Comparison of ENCODE assay signal across 12 cellular contexts in genomic region chr20:10982692-10983091, GRCh38.
DNase-seq lines count a peak whose midpoint lies in the region; ATAC-seq, FAIRE-seq and TF ChIP-seq lines count a peak whose summit lies in the region.
"Had no signal": no experiment of that assay in that cellular context is flagged by ENCODE, and none has a peak within 500 bp of the region (broad histone marks: within the 10 kb centered on the region; RNA-seq: fewer than 3 reads in every experiment).

No MANE protein-coding gene starts in this region.

- 41% methylated on average over 6 of the region's 6 CpGs for WGBS in right cardiac atrium
- 75 to 89% methylated on average over 6 of the region's 6 CpGs for WGBS in sigmoid colon, 2 donors

- H3K36me3 Mint-ChIP-seq in CD14-positive monocyte, result no peaks in the 10 kb centered on the region
- H3K36me3 Mint-ChIP-seq in CD4-positive, alpha-beta memory T cell, result no peaks in the 10 kb centered on the region
- H3K36me3 Mint-ChIP-seq: natural killer cell treated with Interleukin-12 subunit alpha and Interleukin-12 subunit beta and Interleukin-15 and Interleukin-18, amount 100 ng/mL, for 72 hours had no signal

- peaks cover 0 to 9% (median 4%) of the 10 kb centered on the region in 7 donors for H3K9me3 Mint-ChIP-seq in CD14-positive monocyte
- H3K9me3 Mint-ChIP-seq in CD4-positive, alpha-beta memory T cell, result peaks cover 0 to 4% (median 0%) of the 10 kb centered on the region in 8 donors

- POLR2A ChIA-PET in CD4-positive, alpha-beta memory T cell (lab: Charles Lee; ENCODE audit: partially characterized antibody), result no interaction called here

- DNase-seq in H54 (ENCODE audit: insufficient read length, low spot score) (peak; percentile 49), ascending aorta (ENCODE audit: low spot score in 2 of 2) (peak; percentile 11 to 83), right cardiac atrium (peak; percentile 67 to 82 (median 79)), sigmoid colon (peak; percentile 65), CD14-positive monocyte (ENCODE audit: low spot score) (no peak)
- no peak for DNase-seq in activated CD4-positive, alpha-beta T cell treated with anti-CD3 and anti-CD28 coated beads for 48 hours
- DNase-seq in CD4-positive, alpha-beta memory T cell, result no peak
- DNase-seq: activated CD4-positive, alpha-beta T cell treated with anti-CD3 and anti-CD28 coated beads for 4 hours; dorsolateral prefrontal cortex; NCI-H524 treated with DMSO at 0.1 percent for 48 hours had no signal

- H3K4me3 ChIP-seq in ascending aorta (peak overlapping the region in 1 of 2 donors; percentile 17), right cardiac atrium (ENCODE audit: low read length) (no peak overlapping the region), sigmoid colon (no peak overlapping the region)
- H3K4me3 ChIP-seq in CD4-positive, alpha-beta memory T cell (ENCODE audit: low read length in 2 of 2), result no peak overlapping the region
- H3K4me3 ChIP-seq: dorsolateral prefrontal cortex had no signal

- H3K36me3 ChIP-seq in ascending aorta (no peaks in the 10 kb centered on the region), sigmoid colon (no peaks in the 10 kb centered on the region)
- no peaks in the 10 kb centered on the region for H3K36me3 ChIP-seq in CD4-positive, alpha-beta memory T cell (ENCODE audit: insufficient read depth, low read length)

- CTCF ChIA-PET in CD4-positive, alpha-beta memory T cell (lab: Charles Lee; ENCODE audit: partially characterized antibody), result no interaction called here

- H3K27ac ChIP-seq in ascending aorta (peak overlapping the region; percentile 52 to 58), right cardiac atrium (ENCODE audit: low read length) (peak overlapping the region; percentile 15), sigmoid colon (peak overlapping the region in 3 of 4 donors; percentile 50 to 61 (median 55))
- no peak overlapping the region for H3K27ac ChIP-seq in CD4-positive, alpha-beta memory T cell (ENCODE audit: low read depth, low read length)

- ATAC-seq in right cardiac atrium (peak; percentile 96), HG03097 (IDR thresholded peaks at IDR 0.05; ENCODE audit: low FRiP score, unreplicated experiment) (no peak)
- ATAC-seq: natural killer cell treated with Interleukin-12 subunit alpha and Interleukin-12 subunit beta and Interleukin-15 and Interleukin-18, amount 100 ng/mL, for 72 hours had no signal

- H3K27me3 ChIP-seq in ascending aorta (no peaks in the 10 kb centered on the region), right cardiac atrium (ENCODE audit: control insufficient read depth, insufficient read depth) (no peaks in the 10 kb centered on the region), sigmoid colon (no peaks in the 10 kb centered on the region)
- H3K27me3 ChIP-seq in CD4-positive, alpha-beta memory T cell (ENCODE audit: insufficient read depth, low read length), result no peaks in the 10 kb centered on the region
- H3K27me3 ChIP-seq: dorsolateral prefrontal cortex had no signal

- no peak for TF ChIP-seq EP300 in sigmoid colon (IDR thresholded peaks at IDR 0.05)

- no peak overlapping the region for H3K4me3 Mint-ChIP-seq in CD14-positive monocyte
- H3K4me3 Mint-ChIP-seq in CD4-positive, alpha-beta memory T cell, result no peak overlapping the region
- H3K4me3 Mint-ChIP-seq: natural killer cell treated with Interleukin-12 subunit alpha and Interleukin-12 subunit beta and Interleukin-15 and Interleukin-18, amount 100 ng/mL, for 72 hours had no signal

- TF ChIP-seq CTCF in ascending aorta (IDR thresholded peaks at IDR 0.05) (no peak), sigmoid colon (IDR thresholded peaks at IDR 0.05) (no peak), CD14-positive monocyte (IDR thresholded peaks at IDR 0.05) (no peak)

- FAIRE-seq in H54 (lab: Jason Lieb, UNC), result peak; percentile 60

- H3K27ac Mint-ChIP-seq in CD14-positive monocyte, result no peak overlapping the region
- no peak overlapping the region for H3K27ac Mint-ChIP-seq in CD4-positive, alpha-beta memory T cell
- H3K27ac Mint-ChIP-seq: natural killer cell treated with Interleukin-12 subunit alpha and Interleukin-12 subunit beta and Interleukin-15 and Interleukin-18, amount 100 ng/mL, for 72 hours had no signal

- H3K4me1 ChIP-seq in ascending aorta, result peaks cover 0 to 17% of the 10 kb centered on the region in 2 donors
- peaks cover 3% of the 10 kb centered on the region for H3K4me1 ChIP-seq in right cardiac atrium (ENCODE audit: control insufficient read depth, insufficient read depth, low read length)
- H3K4me1 ChIP-seq in sigmoid colon, result peaks cover 0 to 19% (median 17%) of the 10 kb centered on the region in 4 donors
- H3K4me1 ChIP-seq in CD4-positive, alpha-beta memory T cell (ENCODE audit: insufficient read depth, low read length), result no peaks in the 10 kb centered on the region

- intact Hi-C loops in ascending aorta (cut with DNase I), result loop anchor here (5.0 kb wide), 1 partner anchor 60 kb away; no protein-coding TSS in a partner anchor
- intact Hi-C loops in right cardiac atrium (cut with DNase I), result no loop called here
- intact Hi-C loops in sigmoid colon (cut with DNase I), result no loop called here
- intact Hi-C loops in CD14-positive monocyte (cut with micrococcal nuclease), result no loop called here
- intact Hi-C loops in CD4-positive, alpha-beta memory T cell (cut with micrococcal nuclease), result no loop called here

- H3K9me3 ChIP-seq in ascending aorta, result no peaks in the 10 kb centered on the region
- no peaks in the 10 kb centered on the region for H3K9me3 ChIP-seq in right cardiac atrium (ENCODE audit: control insufficient read depth, low read length)
- no peaks in the 10 kb centered on the region for H3K9me3 ChIP-seq in sigmoid colon
- no peaks in the 10 kb centered on the region for H3K9me3 ChIP-seq in CD4-positive, alpha-beta memory T cell (ENCODE audit: control insufficient read depth in 1 of 2, low read length in 2 of 2)

- H3K27me3 Mint-ChIP-seq in CD14-positive monocyte (ENCODE audit: low read depth in 3 of 3), result no peaks in the 10 kb centered on the region
- H3K27me3 Mint-ChIP-seq in CD4-positive, alpha-beta memory T cell, result no peaks in the 10 kb centered on the region
- H3K27me3 Mint-ChIP-seq: natural killer cell treated with Interleukin-12 subunit alpha and Interleukin-12 subunit beta and Interleukin-15 and Interleukin-18, amount 100 ng/mL, for 72 hours had no signal

- TF ChIP-seq POLR2A in H54 (IDR thresholded peaks at IDR 0.05; ENCODE audit: low read depth, low read length), result no peak
- no peak for TF ChIP-seq POLR2A in sigmoid colon (IDR thresholded peaks at IDR 0.05)

- H3K4me1 Mint-ChIP-seq in CD14-positive monocyte, result no peaks in the 10 kb centered on the region
- no peaks in the 10 kb centered on the region for H3K4me1 Mint-ChIP-seq in CD4-positive, alpha-beta memory T cell

Comparison
In these comparisons a context has a peak if more than half of its experiments do, and no peak if none do; other contexts are left out.
1. DNase-seq: peak in H54 (single experiment), ascending aorta (2 of 2), right cardiac atrium (3 of 3) and sigmoid colon (single experiment); none in CD14-positive monocyte (single experiment), activated CD4-positive, alpha-beta T cell treated with anti-CD3 and anti-CD28 coated beads for 48 hours (single experiment) and CD4-positive, alpha-beta memory T cell (0 of 5).